8 cellular contexts compared by ENCODE assay signal in the genomic region with DNA sequence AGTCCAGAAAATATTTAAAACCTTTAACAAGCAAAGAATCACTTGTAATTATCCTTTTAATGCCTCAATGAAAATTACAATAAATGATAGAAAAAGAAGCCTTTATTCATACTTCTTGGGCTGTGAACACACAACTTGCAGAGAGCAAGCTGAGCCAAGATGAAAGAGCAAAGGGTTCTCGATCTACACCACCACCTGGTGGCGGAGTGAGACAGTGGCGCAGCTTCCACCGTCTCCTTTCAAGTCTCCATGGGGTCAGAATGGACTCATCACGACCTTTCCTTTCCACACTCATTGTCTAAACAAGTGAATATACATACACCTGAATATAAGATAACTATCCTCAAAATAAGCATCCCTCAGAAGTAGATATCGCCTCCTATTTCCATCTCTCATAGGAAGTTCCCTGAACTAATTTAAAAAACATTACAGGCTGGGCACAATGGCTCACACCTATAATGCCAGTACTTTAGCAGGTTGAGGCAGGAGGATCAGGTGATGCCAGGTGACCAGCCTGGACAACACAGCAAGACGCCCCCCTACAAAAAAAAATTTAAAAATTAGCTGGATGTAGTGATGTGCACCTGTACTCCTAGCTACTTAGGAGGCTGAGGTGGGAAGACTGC. TPM values are rescaled to one million over a fixed set of nuclear protein-coding genes. Genes with fewer than 3 reads are reported as not detected.
A peak's percentile ranks its signal among the peaks of the same experiment; 100 is the strongest.
DNase-seq lines count a peak whose midpoint lies in the region; ATAC-seq and TF ChIP-seq lines count a peak whose summit lies in the region.

No MANE protein-coding gene starts in this region.

- no peak overlapping the region for H3K4me3 ChIP-seq in CD4-positive, alpha-beta memory T cell (ENCODE audit: low read length in 2 of 2)
- H3K4me3 ChIP-seq in colonic mucosa = no peak overlapping the region
- no peak overlapping the region for H3K4me3 ChIP-seq in liver (ENCODE audit: low read depth in 1 of 3, low read length in 3 of 3)

- peak; percentile 87 for TF ChIP-seq CTCF in colonic mucosa (IDR thresholded peaks at IDR 0.05)
- peak; percentile 81 for TF ChIP-seq CTCF in liver (IDR thresholded peaks at IDR 0.05; ENCODE audit: low read depth, low read length, missing input control)

- no peaks in the 10 kb centered on the region for H3K27me3 Mint-ChIP-seq in CD4-positive, alpha-beta memory T cell

- no peaks in the 10 kb centered on the region for H3K9me3 ChIP-seq in CD4-positive, alpha-beta memory T cell (ENCODE audit: control insufficient read depth in 1 of 2, low read length in 2 of 2)
- H3K9me3 ChIP-seq in colonic mucosa (no peaks in the 10 kb centered on the region), liver (ENCODE audit: control insufficient read depth in 4 of 4, low read length in 3 of 4) (no peaks in the 10 kb centered on the region)

- H3K27ac ChIP-seq in CD4-positive, alpha-beta memory T cell (ENCODE audit: low read depth, low read length) = no peak overlapping the region
- no peak overlapping the region for H3K27ac ChIP-seq in colonic mucosa
- H3K27ac ChIP-seq in liver (ENCODE audit: low read depth in 1 of 2, low read length in 2 of 2) = no peak overlapping the region

- CTCF ChIA-PET in CD4-positive, alpha-beta memory T cell (lab: Charles Lee; ENCODE audit: partially characterized antibody) = interaction anchor here (0.7 to 6.1 kb wide), 9 partner anchors 9 to 944 kb away, joined by 3 to 38 read pairs (median 3); no protein-coding TSS in a partner anchor

- H3K36me3 Mint-ChIP-seq in CD4-positive, alpha-beta memory T cell = peaks cover 13 to 14% of the 10 kb centered on the region in 2 donors

- H3K9ac ChIP-seq in colonic mucosa (ENCODE audit: low read depth in 2 of 2, low read length in 2 of 2) (no peak overlapping the region), liver (ENCODE audit: low read depth in 1 of 2, low read length in 2 of 2) (no peak overlapping the region)

- no peaks in the 10 kb centered on the region for H3K9me3 Mint-ChIP-seq in CD4-positive, alpha-beta memory T cell

- DNase-seq in CD4-positive, alpha-beta memory T cell = peak in 4 of 5 donors; percentile 17 to 26 (median 24)
- DNase-seq in NAMALWA (ENCODE audit: low spot score) (peak; percentile 68), colonic mucosa (peak; percentile 62)
- peak; percentile 17 for DNase-seq in activated CD4-positive, alpha-beta T cell treated with anti-CD3 and anti-CD28 coated beads for 1 hour
- peak; percentile 6 to 21 for DNase-seq in stimulated activated CD8-positive, alpha-beta memory T cell treated with anti-CD3 and anti-CD28 coated beads, Interleukin-15, amount 100 ng/mL, for 48 hours (ENCODE audit: low read depth in 2 of 2)

- H3K4me1 Mint-ChIP-seq in CD4-positive, alpha-beta memory T cell = peaks cover 0 to 5% (median under 1%) of the 10 kb centered on the region in 4 donors

- no peak overlapping the region for H3K4me3 Mint-ChIP-seq in CD4-positive, alpha-beta memory T cell

- intact Hi-C loops in CD4-positive, alpha-beta memory T cell (cut with micrococcal nuclease) = loop anchor here (1.0 to 5.0 kb wide), 2 partner anchors 65 to 944 kb away; no protein-coding TSS in a partner anchor
- intact Hi-C loops in colonic mucosa (cut with DNase I) = loop anchor here (5.0 kb wide), 1 partner anchor 945 kb away; no protein-coding TSS in a partner anchor

- POLR2A ChIA-PET in CD4-positive, alpha-beta memory T cell (lab: Charles Lee; ENCODE audit: partially characterized antibody) = no interaction called here

- H3K4me1 ChIP-seq in CD4-positive, alpha-beta memory T cell (ENCODE audit: insufficient read depth, low read length) = no peaks in the 10 kb centered on the region
- H3K4me1 ChIP-seq in colonic mucosa (no peaks in the 10 kb centered on the region), liver (ENCODE audit: control insufficient read depth in 4 of 4, insufficient read depth in 4 of 4, low read length in 3 of 4) (no peaks in the 10 kb centered on the region)

- H3K27ac Mint-ChIP-seq in CD4-positive, alpha-beta memory T cell = peak overlapping the region in 1 of 7 donors; percentile 52

- WGBS in liver = 35% methylated on average over 7 of the region's 7 CpGs

- H3K27me3 ChIP-seq in CD4-positive, alpha-beta memory T cell (ENCODE audit: insufficient read depth, low read length) = no peaks in the 10 kb centered on the region
- H3K27me3 ChIP-seq in colonic mucosa = no peaks in the 10 kb centered on the region
- no peaks in the 10 kb centered on the region for H3K27me3 ChIP-seq in liver (ENCODE audit: control insufficient read depth in 4 of 4, insufficient read depth in 4 of 4, low read length in 3 of 4)

- H3K36me3 ChIP-seq in CD4-positive, alpha-beta memory T cell (ENCODE audit: insufficient read depth, low read length) = no peaks in the 10 kb centered on the region
- H3K36me3 ChIP-seq in colonic mucosa = no peaks in the 10 kb centered on the region
- peaks cover 4 to 17% (median 9%) of the 10 kb centered on the region in 4 donors for H3K36me3 ChIP-seq in liver (ENCODE audit: control insufficient read depth in 4 of 4, insufficient read depth in 3 of 4, low read depth in 1 of 4, low read length in 3 of 4)

- peak; percentile 91 to 95 for TF ChIP-seq RAD21 in liver (IDR thresholded peaks at IDR 0.05)

- ATAC-seq in GM19395 (IDR thresholded peaks at IDR 0.05; ENCODE audit: unreplicated experiment) (peak; percentile 89), GM19467 (IDR thresholded peaks at IDR 0.05; ENCODE audit: unreplicated experiment) (no peak)

TF ChIP-seq in liver, 16 proteins besides CTCF, POLR2A, EP300 and RAD21:
- TF ChIP-seq TAF1 (conservative IDR thresholded peaks at IDR 0.05) (no peak), YY1 (IDR thresholded peaks at IDR 0.05) (peak; percentile 22)

RNA-seq across cellular contexts. Expression of a gene that starts 40.7 kb away (rescaled TPM):
- total RNA-seq in CD4-positive, alpha-beta memory T cell = 10 to 100 TPM; 24.5 to 26.2 TPM
- polyA plus RNA-seq in CD4-positive, alpha-beta memory T cell = 10 to 100 TPM; 24.9 to 36.6 TPM
- total RNA-seq in colonic mucosa (10 to 100 TPM; 32.9 to 78.0 TPM), liver (10 to 100 TPM; 14.7 to 34.9 TPM)
- polyA plus RNA-seq in liver = 10 to 100 TPM in 1 of 2 donors, 1 to 10 TPM in 1; 7.9 to 12.2 TPM

Comparison
In these comparisons a context has a peak if more than half of its experiments do, and no peak if none do; other contexts are left out.
1. DNase-seq: peak in every context shown above with its lines; median percentile 68 in NAMALWA; 62 in colonic mucosa; 24 in CD4-positive, alpha-beta memory T cell; 17 in activated CD4-positive, alpha-beta T cell treated with anti-CD3 and anti-CD28 coated beads for 1 hour; 14 in stimulated activated CD8-positive, alpha-beta memory T cell treated with anti-CD3 and anti-CD28 coated beads, Interleukin-15, amount 100 ng/mL, for 48 hours.